In genomic region chr3:35254917-35255316, GRCh38 we compare ENCODE assay signal across 22 cellular contexts.
DNase-seq lines count a peak whose midpoint lies in the region; ATAC-seq and TF ChIP-seq lines count a peak whose summit lies in the region.
"Had no signal": no experiment of that assay in that cellular context is flagged by ENCODE, and none has a peak within 500 bp of the region (broad histone marks: within the 10 kb centered on the region; RNA-seq: fewer than 3 reads in every experiment).

No MANE protein-coding gene starts in this region.

- POLR2A ChIA-PET in naive thymus-derived CD8-positive, alpha-beta T cell (lab: Charles Lee), result no interaction called here
- POLR2A ChIA-PET in SK-N-SH (lab: Yijun Ruan, JAX), result no interaction called here

- peak; percentile 80 to 100 for ATAC-seq in gastrocnemius medialis
- no peak for ATAC-seq in naive thymus-derived CD8-positive, alpha-beta T cell

- H3K27me3 ChIP-seq in gastrocnemius medialis (no peaks in the 10 kb centered on the region), SK-N-SH (ENCODE audit: insufficient read depth) (no peaks in the 10 kb centered on the region), esophagus muscularis mucosa (no peaks in the 10 kb centered on the region)
- H3K27me3 ChIP-seq: MG63, Peyer's patch had no signal

- DNase-seq in G401 (ENCODE audit: low spot score), result peak; percentile 16
- DNase-seq in NCI-H524 treated with DMSO at 0.1 percent for 48 hours (lab: John Stamatoyannopoulos, UW), result peak; percentile 56
- DNase-seq in islet precursor cell, result peak; percentile 87
- peak; percentile 6 to 22 for DNase-seq in gastrocnemius medialis
- no peak for DNase-seq in naive thymus-derived CD8-positive, alpha-beta T cell
- no peak for DNase-seq in SK-N-SH
- no peak for DNase-seq in esophagus muscularis mucosa (ENCODE audit: extremely low spot score)
- DNase-seq: C1 segment of cervical spinal cord; Caco-2; CD4-positive, alpha-beta memory T cell; GOT3; HFFc6; KBM-7; MG63; NCI-H1417; NCI-H1694; NCI-H2081; NCI-H446 treated with DMSO at 0.1 percent for 48 hours; NCI-H526 treated with DMSO at 0.1 percent for 48 hours; Peyer's patch; SHP77 treated with DMSO at 0.1 percent for 48 hours had no signal

- no peaks in the 10 kb centered on the region for H3K9me3 ChIP-seq in gastrocnemius medialis
- no peaks in the 10 kb centered on the region for H3K9me3 ChIP-seq in SK-N-SH
- H3K9me3 ChIP-seq in esophagus muscularis mucosa, result no peaks in the 10 kb centered on the region
- H3K9me3 ChIP-seq: Caco-2, HAP-1, MG63, Peyer's patch had no signal

- intact Hi-C loops in gastrocnemius medialis (cut with DNase I; ENCODE audit: low total_unique reads), result no loop called here
- intact Hi-C loops in esophagus muscularis mucosa (cut with DNase I), result no loop called here

- no peak for TF ChIP-seq RAD21 in SK-N-SH (IDR thresholded peaks at IDR 0.05; ENCODE audit: low read length)

- H3K36me3 Mint-ChIP-seq in naive thymus-derived CD8-positive, alpha-beta T cell, result no peaks in the 10 kb centered on the region
- H3K36me3 Mint-ChIP-seq: CD4-positive, alpha-beta memory T cell had no signal

- 52% methylated on average over 4 of the region's 4 CpGs for WGBS in SK-N-SH (ENCODE audit: low lambda C conversion rate)
- 54% methylated on average over 4 of the region's 4 CpGs for WGBS in esophagus muscularis mucosa

- H3K4me3 ChIP-seq in gastrocnemius medialis (no peak overlapping the region), SK-N-SH (ENCODE audit: low read depth in 2 of 2, low read length in 1 of 2) (no peak overlapping the region), esophagus muscularis mucosa (no peak overlapping the region)
- H3K4me3 ChIP-seq: HAP-1, MG63, Peyer's patch had no signal

- no peaks in the 10 kb centered on the region for H3F3A ChIP-seq in SK-N-SH (replicated peaks; ENCODE audit: insufficient read depth)

- no peaks in the 10 kb centered on the region for H4K20me1 ChIP-seq in SK-N-SH (ENCODE audit: insufficient read depth)

- H3K9me3 Mint-ChIP-seq in naive thymus-derived CD8-positive, alpha-beta T cell, result peaks cover 0 to 8% (median 0%) of the 10 kb centered on the region in 9 donors

- H3K79me2 ChIP-seq in SK-N-SH (ENCODE audit: insufficient read depth), result no peaks in the 10 kb centered on the region

- H3K4me2 ChIP-seq in SK-N-SH, result no peak overlapping the region

- H3K36me3 ChIP-seq in gastrocnemius medialis, result no peaks in the 10 kb centered on the region
- H3K36me3 ChIP-seq in SK-N-SH (replicated peaks in 1 of 2; ENCODE audit: control insufficient read depth in 1 of 2, insufficient read depth in 2 of 2, low read length in 1 of 2), result no peaks in the 10 kb centered on the region
- no peaks in the 10 kb centered on the region for H3K36me3 ChIP-seq in esophagus muscularis mucosa
- H3K36me3 ChIP-seq: HAP-1, MG63, Peyer's patch had no signal

- H3K4me1 ChIP-seq in gastrocnemius medialis (no peaks in the 10 kb centered on the region), SK-N-SH (ENCODE audit: control insufficient read depth in 1 of 2, insufficient read depth in 2 of 2, low read depth in 1 of 2, low read length in 1 of 2) (peaks cover 0 to 2% of the 10 kb centered on the region in 2 experiments; a peak in 2 of 4 replicates), esophagus muscularis mucosa (no peaks in the 10 kb centered on the region)
- H3K4me1 ChIP-seq: Caco-2, HAP-1, Peyer's patch had no signal

- no peak overlapping the region for H3K4me3 Mint-ChIP-seq in naive thymus-derived CD8-positive, alpha-beta T cell
- H3K4me3 Mint-ChIP-seq: CD4-positive, alpha-beta memory T cell; HFFc6 had no signal

- in situ Hi-C loops in G401 (cut with HindIII; ENCODE audit: low sequenced_read_pairs) (no loop called here), gastrocnemius medialis (cut with MboI; ENCODE audit: low sequenced_read_pairs in 4 of 4) (no loop called here)

- H3K4me1 Mint-ChIP-seq in naive thymus-derived CD8-positive, alpha-beta T cell, result no peaks in the 10 kb centered on the region
- H3K4me1 Mint-ChIP-seq: CD4-positive, alpha-beta memory T cell had no signal

- H3K27ac ChIP-seq in gastrocnemius medialis (no peak overlapping the region), SK-N-SH (ENCODE audit: low read depth in 2 of 2, low read length in 1 of 2) (no peak overlapping the region), esophagus muscularis mucosa (replicated peaks in 1 of 4) (no peak overlapping the region)
- H3K27ac ChIP-seq: Peyer's patch had no signal

- no peak overlapping the region for H3K27ac Mint-ChIP-seq in naive thymus-derived CD8-positive, alpha-beta T cell
- H3K27ac Mint-ChIP-seq: CD4-positive, alpha-beta memory T cell; HFFc6 had no signal

- peaks cover 0 to 1% (median 0%) of the 10 kb centered on the region in 5 donors for H3K27me3 Mint-ChIP-seq in naive thymus-derived CD8-positive, alpha-beta T cell
- H3K27me3 Mint-ChIP-seq: CD4-positive, alpha-beta memory T cell had no signal

- H2AFZ ChIP-seq in SK-N-SH (ENCODE audit: low read depth), result no peak overlapping the region

- CTCF ChIA-PET in SK-N-SH (lab: Yijun Ruan, JAX), result no interaction called here

- no peak overlapping the region for H3K9ac ChIP-seq in SK-N-SH

- TF ChIP-seq POLR2A in gastrocnemius medialis (IDR thresholded peaks at IDR 0.05), result no peak
- TF ChIP-seq POLR2A in esophagus muscularis mucosa (IDR thresholded peaks at IDR 0.05; ENCODE audit: low read depth), result no peak

- no peaks in the 10 kb centered on the region for H3K9me2 ChIP-seq in SK-N-SH

- TF ChIP-seq CTCF in gastrocnemius medialis (IDR thresholded peaks at IDR 0.05 in 4 of 5, conservative IDR thresholded peaks at IDR 0.05 in 1 of 5) (no peak), SK-N-SH (IDR thresholded peaks at IDR 0.05) (no peak), esophagus muscularis mucosa (IDR thresholded peaks at IDR 0.05) (no peak)

- TF ChIP-seq EP300 in SK-N-SH (IDR thresholded peaks at IDR 0.05; ENCODE audit: borderline replicate concordance in 1 of 2, low read depth in 1 of 2, low read length in 1 of 2), result no peak
- no peak for TF ChIP-seq EP300 in esophagus muscularis mucosa (IDR thresholded peaks at IDR 0.05)

TF ChIP-seq in SK-N-SH, 30 proteins besides CTCF, POLR2A, EP300 and RAD21:
- TF ChIP-seq GABPA (IDR thresholded peaks at IDR 0.05; ENCODE audit: low read depth) (no peak), ELF1 (IDR thresholded peaks at IDR 0.05) (no peak), POLR2AphosphoS5 (IDR thresholded peaks at IDR 0.05; ENCODE audit: low read depth, low read length) (no peak), JUND (IDR thresholded peaks at IDR 0.05) (no peak)
TF ChIP-seq in SK-N-SH: peak in this region for 0.

Comparison
In these comparisons a context has a peak if more than half of its experiments do, and no peak if none do; other contexts are left out.
1. DNase-seq: peak in G401 (single experiment), NCI-H524 treated with DMSO at 0.1 percent for 48 hours (single experiment), islet precursor cell (single experiment) and gastrocnemius medialis (2 of 2); none in naive thymus-derived CD8-positive, alpha-beta T cell (0 of 10), SK-N-SH (single experiment) and esophagus muscularis mucosa (single experiment).
2. ATAC-seq: peak in gastrocnemius medialis (2 of 2); none in naive thymus-derived CD8-positive, alpha-beta T cell (0 of 2).